8 cellular contexts compared by ENCODE assay signal in the genomic region with DNA sequence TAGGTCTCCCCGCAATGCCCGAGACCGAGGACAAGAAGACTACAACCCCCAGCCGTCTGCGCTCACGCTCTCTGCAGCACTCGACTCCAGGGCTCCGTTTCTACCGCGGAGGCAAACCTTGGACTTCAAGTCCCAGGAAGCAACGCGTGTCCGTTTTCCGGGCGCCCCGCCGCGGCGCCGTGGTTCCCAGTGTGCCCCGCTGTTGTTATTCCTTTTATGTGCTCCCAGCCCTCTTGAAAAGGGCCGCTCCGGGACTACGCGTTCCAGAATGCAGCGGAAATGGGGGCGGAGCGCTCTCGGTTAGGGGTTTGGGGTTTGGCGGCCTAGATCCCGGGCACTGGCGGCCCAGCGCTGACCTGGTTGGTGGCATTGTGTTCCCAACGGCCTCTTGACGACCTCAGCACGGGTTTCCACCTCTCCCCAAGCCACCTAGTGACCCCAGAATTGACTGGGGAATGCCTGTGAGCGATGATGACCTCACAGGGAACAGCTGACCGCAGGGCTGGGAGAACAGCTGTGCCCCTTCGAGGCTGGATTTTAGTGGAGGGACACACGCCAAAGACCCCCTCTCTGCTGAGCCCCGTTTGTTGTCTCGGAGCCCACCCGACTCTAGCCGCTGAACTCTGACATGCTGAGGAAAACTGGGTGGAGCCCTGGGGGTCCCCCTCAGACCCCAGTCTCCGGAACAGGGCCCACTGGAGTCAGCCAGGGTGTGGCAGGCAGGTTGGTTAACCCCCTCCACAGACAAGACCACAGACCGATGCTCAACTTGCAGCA. TPM values are rescaled to one million over a fixed set of nuclear protein-coding genes. Genes with fewer than 3 reads are reported as not detected.
DNase-seq lines count a peak whose midpoint lies in the region; ATAC-seq, FAIRE-seq and TF ChIP-seq lines count a peak whose summit lies in the region.

No MANE protein-coding gene starts in this region.

- DNase-seq in NCI-H1417 (lab: John Stamatoyannopoulos, UW) (peak; percentile 99 to 100 (median 99)), Right ventricle myocardium superior (peak; percentile 99), pancreas (peak; percentile 96 to 99 (median 98)), tibial artery (peak; percentile 99 to 100)
- peak; percentile 96 for DNase-seq in activated naive CD8-positive, alpha-beta T cell treated with anti-CD3 and anti-CD28 coated beads, Interleukin-2, amount 50 U/mL, for 24 hours

- peaks cover 8% of the 10 kb centered on the region for H3F3A ChIP-seq in SU-DHL-6 (ENCODE audit: insufficient read depth)

- H3K4me1 Mint-ChIP-seq in activated naive CD8-positive, alpha-beta T cell treated with anti-CD3 and anti-CD28 coated beads, Interleukin-2, amount 50 U/mL, for 24 hours, result peaks cover 37% of the 10 kb centered on the region

- H3K27ac Mint-ChIP-seq in activated naive CD8-positive, alpha-beta T cell treated with anti-CD3 and anti-CD28 coated beads, Interleukin-2, amount 50 U/mL, for 24 hours, result peak overlapping the region; percentile 95

- ATAC-seq in HG02763 (IDR thresholded peaks at IDR 0.05; ENCODE audit: unreplicated experiment) (peak; percentile 88), Right ventricle myocardium superior (ENCODE audit: poor library complexity) (peak; percentile 89), pancreas (peak; percentile 66 to 83 (median 75))
- ATAC-seq in activated naive CD8-positive, alpha-beta T cell treated with anti-CD3 and anti-CD28 coated beads, Interleukin-2, amount 50 U/mL, for 24 hours, result peak; percentile 96

- H3K36me3 ChIP-seq in SU-DHL-6 (ENCODE audit: low read length) (no peaks in the 10 kb centered on the region), pancreas (no peaks in the 10 kb centered on the region), tibial artery (peaks cover 0 to 10% (median 0%) of the 10 kb centered on the region in 3 donors)

- no peaks in the 10 kb centered on the region for H3K27me3 Mint-ChIP-seq in activated naive CD8-positive, alpha-beta T cell treated with anti-CD3 and anti-CD28 coated beads, Interleukin-2, amount 50 U/mL, for 24 hours

- H3K27ac ChIP-seq in SU-DHL-6 (ENCODE audit: low read depth, low read length), result peak overlapping the region; percentile 82
- H3K27ac ChIP-seq in pancreas, result peak overlapping the region; percentile 86 to 98 (median 93)
- H3K27ac ChIP-seq in tibial artery, result peak overlapping the region; percentile 91 to 98

- peak overlapping the region; percentile 77 for H3K9ac ChIP-seq in SU-DHL-6 (ENCODE audit: low read length)

- H3K27me3 ChIP-seq in SU-DHL-6 (ENCODE audit: low read length) (no peaks in the 10 kb centered on the region), pancreas (no peaks in the 10 kb centered on the region), tibial artery (no peaks in the 10 kb centered on the region)

- TF ChIP-seq CTCF in GM12875 (IDR thresholded peaks at IDR 0.05; ENCODE audit: borderline replicate concordance, insufficient read depth, low read depth, low read length) (no peak), SU-DHL-6 (IDR thresholded peaks at IDR 0.05; ENCODE audit: insufficient read depth, low read length, poor library complexity, severe bottlenecking) (no peak), pancreas (IDR thresholded peaks at IDR 0.05) (no peak), tibial artery (IDR thresholded peaks at IDR 0.05) (no peak)

- no peaks in the 10 kb centered on the region for H4K20me1 ChIP-seq in SU-DHL-6 (ENCODE audit: low read depth, low read length)

- FAIRE-seq in pancreas (lab: Jason Lieb, UNC), result peak; percentile 96

- H3K4me1 ChIP-seq in pancreas, result peaks cover 22 to 24% (median 24%) of the 10 kb centered on the region in 3 donors
- peaks cover 0 to 54% (median 48%) of the 10 kb centered on the region in 4 donors for H3K4me1 ChIP-seq in tibial artery

- no peaks in the 10 kb centered on the region for H3K36me3 Mint-ChIP-seq in activated naive CD8-positive, alpha-beta T cell treated with anti-CD3 and anti-CD28 coated beads, Interleukin-2, amount 50 U/mL, for 24 hours (ENCODE audit: low read depth)

- H3K9me3 ChIP-seq in SU-DHL-6 (ENCODE audit: insufficient read depth, low read length) (no peaks in the 10 kb centered on the region), pancreas (no peaks in the 10 kb centered on the region), tibial artery (no peaks in the 10 kb centered on the region)

- H3K4me3 Mint-ChIP-seq in activated naive CD8-positive, alpha-beta T cell treated with anti-CD3 and anti-CD28 coated beads, Interleukin-2, amount 50 U/mL, for 24 hours, result peak overlapping the region; percentile 90

- peak overlapping the region; percentile 35 for H2AFZ ChIP-seq in SU-DHL-6 (ENCODE audit: low read depth, low read length, severe bottlenecking)

- H3K4me2 ChIP-seq in SU-DHL-6 (ENCODE audit: low read depth, low read length, poor library complexity, severe bottlenecking), result peak overlapping the region; percentile 84

- H3K79me2 ChIP-seq in SU-DHL-6 (ENCODE audit: insufficient read depth, low read length), result peaks cover 27% of the 10 kb centered on the region

- intact Hi-C loops in Right ventricle myocardium superior (cut with DNase I), result no loop called here
- intact Hi-C loops in pancreas (cut with DNase I), result no loop called here
- intact Hi-C loops in tibial artery (cut with DNase I; ENCODE audit: low total_unique reads), result loop anchor here (2.0 kb wide), 2 partner anchors 29 kb away; partner anchors contain the start of genes ABCB8 and AGAP3

- WGBS in pancreas, 2 donors, result 0 to 1% methylated on average over 46 of the region's 46 CpGs

- H3K9me2 ChIP-seq in SU-DHL-6 (replicated peaks; ENCODE audit: insufficient read depth, low read length), result no peaks in the 10 kb centered on the region

- H3K9me3 Mint-ChIP-seq in activated naive CD8-positive, alpha-beta T cell treated with anti-CD3 and anti-CD28 coated beads, Interleukin-2, amount 50 U/mL, for 24 hours, result no peaks in the 10 kb centered on the region

- peak overlapping the region; percentile 88 for H3K4me3 ChIP-seq in GM12875 (ENCODE audit: low read depth, low read length)
- peak overlapping the region; percentile 86 for H3K4me3 ChIP-seq in SU-DHL-6 (ENCODE audit: insufficient read depth, low read length, poor library complexity, severe bottlenecking)
- H3K4me3 ChIP-seq in pancreas, result peak overlapping the region; percentile 0 to 81 (median 58)
- H3K4me3 ChIP-seq in tibial artery, result peak overlapping the region; percentile 65 to 81

RNA-seq across cellular contexts. Expression of gene CDK5, which starts 0.5 kb away (rescaled TPM):
- 6.3 TPM for total RNA-seq in Right ventricle myocardium superior
- 1 to 10 TPM; 3.7 to 7.0 (median 4.8) TPM for total RNA-seq in pancreas
- polyA plus RNA-seq in pancreas, result 1 to 10 TPM; 4.6 to 7.8 TPM

RNA-seq across cellular contexts. Expression of gene SLC4A2, which starts 1.2 kb away (rescaled TPM):
- total RNA-seq in Right ventricle myocardium superior, result 49.7 TPM
- 100 to 1,000 TPM in 1 of 6 donors, 10 to 100 TPM in 5; 69.2 to 117 (median 85.5) TPM for total RNA-seq in pancreas
- polyA plus RNA-seq in pancreas, result 100 to 1,000 TPM; 188 to 211 TPM

RNA-seq across cellular contexts. Expression of gene ASIC3, which starts 9.8 kb away (rescaled TPM):
- 6.5 TPM for total RNA-seq in Right ventricle myocardium superior
- 1 to 10 TPM in 1 of 6 donors, under 1 TPM in 5; 0.47 to 2.1 (median 0.71) TPM for total RNA-seq in pancreas
- 1 to 10 TPM; 7.0 to 8.7 TPM for polyA plus RNA-seq in pancreas

RNA-seq across cellular contexts. Expression of gene FASTK, which starts 22.4 kb away (rescaled TPM):
- total RNA-seq in Right ventricle myocardium superior, result 81.1 TPM
- total RNA-seq in pancreas, result 10 to 100 TPM; 23.5 to 51.1 (median 35.9) TPM
- 100 to 1,000 TPM; 178 to 265 TPM for polyA plus RNA-seq in pancreas

RNA-seq across cellular contexts. Expression of gene TMUB1, which starts 25.1 kb away (rescaled TPM):
- total RNA-seq in Right ventricle myocardium superior (33.9 TPM), pancreas (10 to 100 TPM; 34.5 to 49.8 (median 39.3) TPM)
- 100 to 1,000 TPM in 1 of 2 donors, 10 to 100 TPM in 1; 52.8 to 103 TPM for polyA plus RNA-seq in pancreas

Comparison
In these comparisons a context has a peak if more than half of its experiments do, and no peak if none do; other contexts are left out.
1. Peak in every context shown above with its lines: DNase-seq, ATAC-seq, H3K4me3 ChIP-seq and H3K27ac ChIP-seq.